Comparison of ENCODE assay signal across 31 cellular contexts in the genomic region with DNA sequence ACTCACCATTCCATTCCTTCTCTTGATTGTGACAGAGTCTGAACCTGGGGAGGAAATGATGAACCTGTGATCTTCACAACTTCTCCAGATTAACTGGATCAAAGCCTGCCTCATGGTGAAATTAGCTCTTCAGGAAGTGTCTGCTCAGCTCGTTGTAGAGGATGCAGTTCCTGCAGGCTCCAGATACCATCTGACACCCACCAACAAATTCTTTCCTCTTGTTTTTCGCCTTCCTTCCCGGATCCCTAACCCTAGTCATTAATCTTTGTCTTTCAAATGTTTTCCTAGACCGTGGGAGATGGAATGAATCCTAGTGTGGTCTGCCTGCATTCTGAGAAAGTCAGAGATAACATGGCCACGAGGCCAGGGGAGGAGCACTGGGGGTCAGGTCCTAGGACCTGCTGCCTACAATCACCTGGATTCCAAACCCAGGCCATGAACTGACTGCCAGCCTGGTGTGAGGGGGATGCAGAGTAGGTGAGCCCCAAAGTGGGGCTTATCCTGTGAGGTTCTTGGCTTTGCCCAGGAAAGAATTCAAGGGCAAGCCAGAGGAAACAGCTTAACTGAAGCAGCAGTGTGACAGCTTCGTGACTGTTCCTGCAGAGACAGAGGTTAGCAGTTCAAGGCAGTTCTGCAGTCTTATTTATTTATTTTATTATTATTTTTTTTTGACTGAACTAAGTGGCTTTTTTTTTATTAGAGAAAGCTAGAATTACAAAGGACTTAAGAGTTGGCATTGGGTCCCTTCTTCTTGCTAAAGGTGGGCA.
DNase-seq lines count a peak whose midpoint lies in the region; ATAC-seq, FAIRE-seq and TF ChIP-seq lines count a peak whose summit lies in the region.
"Had no signal": no experiment of that assay in that cellular context is flagged by ENCODE, and none has a peak within 500 bp of the region (broad histone marks: within the 10 kb centered on the region; RNA-seq: fewer than 3 reads in every experiment).

No MANE protein-coding gene starts in this region.

- H3K27ac ChIP-seq in BLaER1 treated with 17β-estradiol and CSF1 and Interleukin-3, amounts not matched to agents 10 nM and 100 nM = peak overlapping the region in 8 of 11 experiments; percentile 19 to 66 (median 44); a peak in 15 of 22 replicates
- H3K27ac ChIP-seq in naive thymus-derived CD4-positive, alpha-beta T cell (ENCODE audit: low read depth, low read length) = no peak overlapping the region
- H3K27ac ChIP-seq: esophagus muscularis mucosa, heart right ventricle, PC-9, transverse colon had no signal

- peaks cover 15 to 48% (median 38%) of the 10 kb centered on the region in 7 donors for H3K4me1 Mint-ChIP-seq in naive thymus-derived CD4-positive, alpha-beta T cell
- H3K4me1 Mint-ChIP-seq: memory B cell had no signal

- ATAC-seq in naive thymus-derived CD4-positive, alpha-beta T cell = peak; percentile 12
- ATAC-seq in HG03354 (IDR thresholded peaks at IDR 0.05; ENCODE audit: poor library complexity, severe bottlenecking, unreplicated experiment) = no peak
- ATAC-seq: activated T-cell treated with anti-CD3 and anti-CD28 coated beads, Interleukin-2, amount 50 U/mL, for 72 hours; GM12878; WTC11 had no signal

- H3K4me3 ChIP-seq in BLaER1 treated with 17β-estradiol and CSF1 and Interleukin-3, amounts not matched to agents 10 nM and 100 nM = no peak overlapping the region
- H3K4me3 ChIP-seq in astrocyte of the cerebellum (ENCODE audit: low read depth, low read length) = no peak overlapping the region
- no peak overlapping the region for H3K4me3 ChIP-seq in naive thymus-derived CD4-positive, alpha-beta T cell (ENCODE audit: low read length)
- H3K4me3 ChIP-seq: esophagus muscularis mucosa, GM12878, heart right ventricle, PC-9, transverse colon had no signal

- in situ Hi-C loops in astrocyte of the cerebellum (cut with HindIII; ENCODE audit: low sequenced_read_pairs) = no loop called here

- no peaks in the 10 kb centered on the region for H3K36me3 Mint-ChIP-seq in naive thymus-derived CD4-positive, alpha-beta T cell
- H3K36me3 Mint-ChIP-seq: memory B cell, WTC11 had no signal

- peak overlapping the region in 7 of 10 donors; percentile 6 to 66 (median 50) for H3K4me3 Mint-ChIP-seq in naive thymus-derived CD4-positive, alpha-beta T cell
- H3K4me3 Mint-ChIP-seq: activated naive CD4-positive, alpha-beta T cell treated with anti-CD3 and anti-CD28 coated beads for 36 hours; activated T-cell treated with anti-CD3 and anti-CD28 coated beads, Interleukin-2, amount 50 U/mL, for 72 hours; endodermal cell; memory B cell; WTC11 had no signal

- peak overlapping the region; percentile 3 to 60 (median 43); a peak in 18 of 22 replicates for H3K4me2 ChIP-seq in BLaER1 treated with 17β-estradiol and CSF1 and Interleukin-3, amounts not matched to agents 10 nM and 100 nM
- H3K4me2 ChIP-seq: PC-9 had no signal

- peaks cover 12 to 69% (median 48%) of the 10 kb centered on the region in 10 experiments; a peak in 18 of 20 replicates for H3K4me1 ChIP-seq in BLaER1 treated with 17β-estradiol and CSF1 and Interleukin-3, amounts not matched to agents 10 nM and 100 nM
- H3K4me1 ChIP-seq in naive thymus-derived CD4-positive, alpha-beta T cell (ENCODE audit: control insufficient read depth in 2 of 2, insufficient read depth in 2 of 2, low read length in 2 of 2) = peaks cover 0 to 23% of the 10 kb centered on the region in 2 donors
- H3K4me1 ChIP-seq: transverse colon had no signal

- no peaks in the 10 kb centered on the region for H4K20me1 ChIP-seq in BLaER1 treated with 17β-estradiol and CSF1 and Interleukin-3, amounts not matched to agents 10 nM and 100 nM

- DNase-seq in D721Med (ENCODE audit: insufficient read length, low spot score) (no peak), astrocyte of the cerebellum (ENCODE audit: low read depth) (peak; percentile 0), DMS153 (lab: John Stamatoyannopoulos, UW) (no peak), RPMI8226 (no peak)
- DNase-seq in naive thymus-derived CD4-positive, alpha-beta T cell = peak in 2 of 9 donors; percentile 24 to 28
- DNase-seq: activated CD4-positive, alpha-beta T cell treated with anti-CD3 and anti-CD28 coated beads, Interleukin-2, amount 50 U/mL, for 1 hour; activated naive CD4-positive, alpha-beta T cell treated with anti-CD3 and anti-CD28 coated beads for 36 hours; activated T-cell treated with anti-CD3 and anti-CD28 coated beads, Interleukin-2, amount 50 U/mL, for 72 hours; aorta; C1 segment of cervical spinal cord; central memory CD4-positive, alpha-beta T cell; endodermal cell; foreskin melanocyte; GOT3; heart right ventricle; NCI-H1092 treated with DMSO at 0.1 percent for 48 hours; NCI-H1930; NCI-H526; occipital lobe; retina; SHP77; stimulated activated CD4-positive, alpha-beta T cell treated with anti-CD3 and anti-CD28 coated beads, Interleukin-2, amount 100 ng/mL, for 24 hours; T-helper 9 cell; transverse colon had no signal

- CTCF ChIA-PET in naive thymus-derived CD4-positive, alpha-beta T cell (lab: Charles Lee) = interaction anchor here (1.2 to 1.9 kb wide), 3 partner anchors 10 to 104 kb away, joined by 3 to 5 read pairs (median 4); no protein-coding TSS in a partner anchor

- H3K27me3 ChIP-seq in BLaER1 treated with 17β-estradiol and CSF1 and Interleukin-3, amounts not matched to agents 10 nM and 100 nM = no peaks in the 10 kb centered on the region
- no peaks in the 10 kb centered on the region for H3K27me3 ChIP-seq in naive thymus-derived CD4-positive, alpha-beta T cell (ENCODE audit: control insufficient read depth in 2 of 2, insufficient read depth in 2 of 2, low read length in 2 of 2)
- H3K27me3 ChIP-seq: heart right ventricle, transverse colon had no signal

- intact Hi-C loops in naive thymus-derived CD4-positive, alpha-beta T cell (cut with micrococcal nuclease) = loop anchor here in 1 of 2 donors (1.0 kb wide), 1 partner anchor 11 kb away; no protein-coding TSS in a partner anchor

- POLR2A ChIA-PET in naive thymus-derived CD4-positive, alpha-beta T cell (lab: Charles Lee) = interaction anchor here (0.7 to 1.8 kb wide), 5 partner anchors 10 to 106 kb away, joined by 3 to 6 read pairs (median 4); no protein-coding TSS in a partner anchor

- peaks cover 0 to 36% (median under 1%) of the 10 kb centered on the region in 5 donors for H3K27me3 Mint-ChIP-seq in naive thymus-derived CD4-positive, alpha-beta T cell

- no peaks in the 10 kb centered on the region for H3K9me3 Mint-ChIP-seq in naive thymus-derived CD4-positive, alpha-beta T cell
- H3K9me3 Mint-ChIP-seq: activated naive CD4-positive, alpha-beta T cell treated with anti-CD3 and anti-CD28 coated beads for 36 hours; activated T-cell treated with anti-CD3 and anti-CD28 coated beads, Interleukin-2, amount 50 U/mL, for 72 hours; endodermal cell; memory B cell; WTC11 had no signal

- peak; percentile 51 for FAIRE-seq in D721Med (lab: Jason Lieb, UNC)
- FAIRE-seq: GM12878 had no signal

- peak overlapping the region in 7 of 9 donors; percentile 5 to 72 (median 37) for H3K27ac Mint-ChIP-seq in naive thymus-derived CD4-positive, alpha-beta T cell
- H3K27ac Mint-ChIP-seq: activated naive CD4-positive, alpha-beta T cell treated with anti-CD3 and anti-CD28 coated beads for 36 hours; activated T-cell treated with anti-CD3 and anti-CD28 coated beads, Interleukin-2, amount 50 U/mL, for 72 hours; endodermal cell; memory B cell; WTC11 had no signal

- 0 out of 22 replicates have a peak overlapping the region, but pooled peaks of 1 of the 11 experiments have one; percentile 2 for H3K9ac ChIP-seq in BLaER1 treated with 17β-estradiol and CSF1 and Interleukin-3, amounts not matched to agents 10 nM and 100 nM

- peaks cover 0 to 50% (median 31%) of the 10 kb centered on the region in 11 experiments; a peak in 19 of 22 replicates for H3K9me3 ChIP-seq in BLaER1 treated with 17β-estradiol and CSF1 and Interleukin-3, amounts not matched to agents 10 nM and 100 nM (replicated peaks in 1 of 11)
- H3K9me3 ChIP-seq in naive thymus-derived CD4-positive, alpha-beta T cell (ENCODE audit: control insufficient read depth in 2 of 3, low read length in 3 of 3) = no peaks in the 10 kb centered on the region
- H3K9me3 ChIP-seq: esophagus muscularis mucosa, heart right ventricle, transverse colon had no signal

- TF ChIP-seq CTCF in D721Med (IDR thresholded peaks at IDR 0.05; ENCODE audit: insufficient read depth, missing control alignments) (no peak), astrocyte of the cerebellum (IDR thresholded peaks at IDR 0.05; ENCODE audit: low read depth, low read length, missing control alignments) (no peak)

- peaks cover 0 to 7% (median 0%) of the 10 kb centered on the region in 11 experiments; a peak in 1 of 22 replicates for H3K36me3 ChIP-seq in BLaER1 treated with 17β-estradiol and CSF1 and Interleukin-3, amounts not matched to agents 10 nM and 100 nM
- H3K36me3 ChIP-seq in naive thymus-derived CD4-positive, alpha-beta T cell (ENCODE audit: control insufficient read depth in 2 of 3, insufficient read depth in 3 of 3, low read length in 3 of 3) = no peaks in the 10 kb centered on the region
- H3K36me3 ChIP-seq: esophagus muscularis mucosa, heart right ventricle, transverse colon had no signal
